Comparison of ENCODE assay signal across 9 cellular contexts in the genomic region with DNA sequence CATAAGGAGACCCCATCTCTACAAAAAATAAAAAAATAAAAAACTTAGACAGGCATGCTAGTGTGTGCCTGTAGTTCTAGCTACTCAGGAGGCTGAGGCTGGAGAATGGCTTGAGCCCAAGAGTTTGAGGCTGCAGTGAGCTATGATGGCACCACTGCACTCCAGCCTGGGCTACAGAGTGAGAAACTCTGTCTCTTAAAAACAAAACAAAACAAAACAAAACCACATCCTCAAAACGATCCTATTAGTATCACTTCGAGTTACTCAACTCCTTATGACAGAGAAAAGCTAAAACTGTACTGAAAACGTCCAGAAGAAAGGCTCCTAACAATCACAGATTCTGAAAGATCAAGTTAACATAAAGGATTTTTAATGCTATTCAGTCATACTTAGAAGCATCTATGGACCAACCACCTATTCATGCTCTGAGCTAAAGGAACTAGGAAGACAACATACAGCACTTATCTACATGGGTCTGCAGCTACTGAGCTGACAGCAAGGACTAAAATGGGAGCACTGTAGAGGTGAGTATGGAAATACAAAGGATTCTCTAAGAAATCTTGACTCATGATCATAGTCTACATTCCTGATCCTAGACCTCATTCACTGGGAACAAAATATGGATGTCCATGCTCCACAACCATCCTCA.
A peak's percentile ranks its signal among the peaks of the same experiment; 100 is the strongest.
DNase-seq lines count a peak whose midpoint lies in the region; ATAC-seq lines count a peak whose summit lies in the region.
"Had no signal": no experiment of that assay in that cellular context is flagged by ENCODE, and none has a peak within 500 bp of the region (broad histone marks: within the 10 kb centered on the region; RNA-seq: fewer than 3 reads in every experiment).

No MANE protein-coding gene starts in this region.

- DNase-seq in immature natural killer cell, result peak; percentile 22 to 47 (median 35)
- no peak for DNase-seq in NCI-H345 treated with DMSO at 0.1 percent for 48 hours (lab: John Stamatoyannopoulos, UW; ENCODE audit: unreplicated experiment)
- DNase-seq in GF-D8 (lab: John Stamatoyannopoulos, UW), result no peak
- DNase-seq in activated effector memory CD4-positive, alpha-beta T cell treated with anti-CD3 and anti-CD28 coated beads, Interleukin-2, amount 50 U/mL, for 16 hours, result no peak
- DNase-seq in NCI-H748 (lab: John Stamatoyannopoulos, UW; ENCODE audit: unreplicated experiment), result no peak
- DNase-seq: H9 had no signal

- H3K27ac Mint-ChIP-seq in immature natural killer cell, result peak overlapping the region; percentile 77 to 92 (median 88)
- H3K27ac Mint-ChIP-seq: H9 had no signal

- peaks cover 12 to 23% (median 19%) of the 10 kb centered on the region in 3 donors for H3K36me3 Mint-ChIP-seq in immature natural killer cell

- peaks cover 0 to 3% (median 0%) of the 10 kb centered on the region in 3 donors for H3K27me3 Mint-ChIP-seq in immature natural killer cell (ENCODE audit: low read depth in 3 of 3)

- H3K4me3 Mint-ChIP-seq in immature natural killer cell, result peak overlapping the region; percentile 63 to 82 (median 69)
- H3K4me3 Mint-ChIP-seq: H9 had no signal

- no peaks in the 10 kb centered on the region for H3K9me3 Mint-ChIP-seq in immature natural killer cell
- H3K9me3 Mint-ChIP-seq: H9 had no signal

- H3K4me1 Mint-ChIP-seq in immature natural killer cell, result peaks cover 36 to 42% of the 10 kb centered on the region in 2 donors
- H3K4me1 Mint-ChIP-seq: H9 had no signal

- ATAC-seq in GM18520 (IDR thresholded peaks at IDR 0.05; ENCODE audit: unreplicated experiment), result peak; percentile 91
- peak; percentile 97 for ATAC-seq in GM21576 (IDR thresholded peaks at IDR 0.05; ENCODE audit: unreplicated experiment)
- peak; percentile 95 for ATAC-seq in HG03521 (IDR thresholded peaks at IDR 0.05; ENCODE audit: unreplicated experiment)

Comparison
In these comparisons a context has a peak if more than half of its experiments do, and no peak if none do; other contexts are left out.
1. DNase-seq: peak in immature natural killer cell (3 of 3); none in NCI-H345 treated with DMSO at 0.1 percent for 48 hours (single experiment), GF-D8 (single experiment), activated effector memory CD4-positive, alpha-beta T cell treated with anti-CD3 and anti-CD28 coated beads, Interleukin-2, amount 50 U/mL, for 16 hours (single experiment) and NCI-H748 (single experiment).
2. Peak in every context shown above with its lines, with median percentiles within 50 percentile points of each other: ATAC-seq.